30 cellular contexts compared by ENCODE assay signal in the genomic region with DNA sequence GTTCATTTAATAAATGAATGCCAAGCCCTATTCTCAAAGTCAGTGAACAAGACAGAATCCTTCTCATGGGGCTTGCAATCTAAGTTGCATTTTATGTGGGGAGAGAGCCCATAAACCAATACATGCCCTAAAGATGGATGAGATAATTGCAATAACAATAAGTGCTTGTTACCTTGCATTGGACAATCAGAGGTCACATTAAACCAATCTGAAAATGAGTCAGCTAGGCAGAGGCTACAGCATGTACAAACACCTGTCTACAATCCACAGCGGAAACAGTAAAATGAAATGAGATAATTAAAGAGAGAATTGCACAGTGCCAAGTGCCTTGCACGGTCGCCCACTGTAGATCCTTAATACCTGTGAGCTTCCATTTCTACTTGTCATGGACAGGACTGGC. TPM values are rescaled to one million over a fixed set of nuclear protein-coding genes. Genes with fewer than 3 reads are reported as not detected.
A peak's percentile ranks its signal among the peaks of the same experiment; 100 is the strongest.
DNase-seq lines count a peak whose midpoint lies in the region; ATAC-seq lines count a peak whose summit lies in the region.
"Had no signal": no experiment of that assay in that cellular context is flagged by ENCODE, and none has a peak within 500 bp of the region (broad histone marks: within the 10 kb centered on the region; RNA-seq: fewer than 3 reads in every experiment).

No MANE protein-coding gene starts in this region.

- peaks cover 42% of the 10 kb centered on the region for H3K4me1 ChIP-seq in SJSA1 (replicated peaks)

- DNase-seq in NCI-H1417 (lab: John Stamatoyannopoulos, UW) (peak in 2 of 3 experiments; percentile 41 to 84), NCI-H146 treated with DMSO at 0.1 percent for 48 hours (lab: John Stamatoyannopoulos, UW; ENCODE audit: unreplicated experiment) (peak; percentile 50), SJSA1 (ENCODE audit: low read depth in 1 of 2, low spot score in 2 of 2) (no peak), posterior vena cava (ENCODE audit: low spot score) (peak; percentile 10), NCI-H187 (lab: John Stamatoyannopoulos, UW) (no peak)
- DNase-seq: activated CD4-positive, alpha-beta T cell treated with anti-CD3 and anti-CD28 coated beads for 36 hours; activated CD8-positive, alpha-beta T cell treated with anti-CD3 and anti-CD28 coated beads, Interleukin-2, amount 10 ng/mL, durations not matched to agents 7 days and 5 days; activated naive CD4-positive, alpha-beta T cell treated with anti-CD3 and anti-CD28 coated beads, Interleukin-2, amount 10 ng/mL, durations not matched to agents 7 days and 5 days; adrenal gland; hippocampal formation; Kasumi-1; left cardiac atrium; NCI-H2081 treated with DMSO at 0.1 percent for 48 hours; NCI-H524; nephron progenitor cell; Peyer's patch; SHP77 treated with DMSO at 0.1 percent for 48 hours; stimulated activated naive CD4-positive, alpha-beta T cell had no signal

- no peaks in the 10 kb centered on the region for H3K9me3 ChIP-seq in SJSA1 (replicated peaks)
- H3K9me3 ChIP-seq: adrenal gland, HAP-1, Peyer's patch, upper lobe of left lung had no signal

- no peaks in the 10 kb centered on the region for H3K27me3 ChIP-seq in SJSA1 (replicated peaks)
- H3K27me3 ChIP-seq: adrenal gland, BLaER1, Peyer's patch, upper lobe of left lung had no signal

- ATAC-seq in GM19397 (IDR thresholded peaks at IDR 0.05; ENCODE audit: unreplicated experiment) = no peak
- no peak for ATAC-seq in HG02588 (IDR thresholded peaks at IDR 0.05; ENCODE audit: unreplicated experiment)
- ATAC-seq: activated CD4-positive, alpha-beta T cell treated with anti-CD3 and anti-CD28 coated beads for 36 hours; activated CD8-positive, alpha-beta T cell treated with anti-CD3 and anti-CD28 coated beads, Interleukin-2, amount 10 ng/mL, durations not matched to agents 7 days and 5 days; activated T-helper 17 cell treated with anti-CD3 and anti-CD28 coated beads, Interleukin-2, amount 50 U/mL, for 72 hours had no signal

- intact Hi-C loops in posterior vena cava (cut with DNase I) = no loop called here

- no peak overlapping the region for H3K4me3 ChIP-seq in SJSA1
- H3K4me3 ChIP-seq: adrenal gland, BLaER1, HAP-1, Peyer's patch, skin epidermis, upper lobe of left lung had no signal

- H3K27ac ChIP-seq in SJSA1 = peak overlapping the region; percentile 89; the same call in 1 of the 2 replicates
- H3K27ac ChIP-seq: adrenal gland, BLaER1, skin epidermis, upper lobe of left lung had no signal

- H3K36me3 ChIP-seq in SJSA1 = no peaks in the 10 kb centered on the region
- H3K36me3 ChIP-seq: adrenal gland, BLaER1, HAP-1, Peyer's patch, upper lobe of left lung had no signal

RNA-seq across cellular contexts. Expression of a gene that starts 7.4 kb away (rescaled TPM):
- 0.03 TPM in 1 of 2 replicates, not detected in the other for total RNA-seq in SJSA1 (2014; rRNA removed; shearing (Covaris generic))
- 1 to 10 TPM in 1 of 2 donors, under 1 TPM in 1; 0.90 to 3.4 TPM for total RNA-seq in posterior vena cava
- total RNA-seq: activated CD4-positive, alpha-beta T cell treated with anti-CD3 and anti-CD28 coated beads for 36 hours; activated CD8-positive, alpha-beta T cell treated with anti-CD3 and anti-CD28 coated beads, Interleukin-2, amount 10 ng/mL, durations not matched to agents 7 days and 5 days; lung microvascular endothelial cell; Peyer's patch had no signal

RNA-seq across cellular contexts. Expression of a gene that starts 28.9 kb away (rescaled TPM):
- 84.3 and 110 TPM in 2 replicates for total RNA-seq in SJSA1 (2014; rRNA removed; shearing (Covaris generic))
- total RNA-seq in posterior vena cava = 10 to 100 TPM; 35.5 to 54.9 TPM

RNA-seq across cellular contexts. Expression of a gene that starts 56.2 kb away (rescaled TPM):
- not detected in 2 replicates for total RNA-seq in SJSA1 (2014; rRNA removed; shearing (Covaris generic))
- not detected for total RNA-seq in posterior vena cava
- total RNA-seq: activated CD8-positive, alpha-beta T cell treated with anti-CD3 and anti-CD28 coated beads, Interleukin-2, amount 10 ng/mL, durations not matched to agents 7 days and 5 days; adrenal gland; chondrocyte; fibroblast of lung; left cardiac atrium; lung microvascular endothelial cell; osteoblast; Peyer's patch; renal cortical epithelial cell; upper lobe of left lung had no signal

Comparison
In these comparisons a context has a peak if more than half of its experiments do, and no peak if none do; other contexts are left out.
1. DNase-seq: peak in NCI-H1417 (2 of 3), NCI-H146 treated with DMSO at 0.1 percent for 48 hours (single experiment) and posterior vena cava (single experiment); none in SJSA1 (0 of 2) and NCI-H187 (0 of 2).